In the genomic region with DNA sequence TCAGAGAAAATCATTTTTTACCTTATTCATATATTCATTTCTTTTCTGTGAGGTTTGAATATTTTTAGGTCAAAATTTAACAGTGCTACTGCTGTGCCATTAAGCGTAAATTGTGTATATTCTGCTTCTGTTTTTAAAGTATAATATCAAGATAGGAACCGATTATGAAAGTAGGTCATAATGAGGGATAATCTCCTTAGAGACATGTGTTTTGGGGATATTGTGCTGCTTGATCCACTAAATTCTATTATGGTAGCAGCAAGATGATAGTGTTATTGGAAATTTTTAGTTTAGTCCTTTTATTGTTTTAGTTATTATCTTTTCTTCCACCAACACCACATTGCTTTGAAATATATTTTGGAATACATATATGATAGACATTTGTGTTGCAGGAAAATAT, we compare ENCODE assay signal across 26 cellular contexts.
"Had no signal": no experiment of that assay in that cellular context is flagged by ENCODE, and none has a peak within 500 bp of the region (broad histone marks: within the 10 kb centered on the region; RNA-seq: fewer than 3 reads in every experiment).

No MANE protein-coding gene starts in this region.

- H3K4me3 ChIP-seq: stomach, suprapubic skin, testis, thoracic aorta, thyroid gland, tibial artery, tibial nerve, transverse colon, upper lobe of left lung, upper lobe of right lung, uterus, vagina had no signal

- ATAC-seq: stimulated activated effector memory CD8-positive, alpha-beta T cell treated with anti-CD3 and anti-CD28 coated beads, Interleukin-12 subunit alpha, Interleukin-12 subunit beta, amount 100 ng/mL, for 72 hours; stimulated activated memory B cell treated with anti-CD40 and anti-IgM and Interleukin-4, amounts not matched to agents 10 μg/mL and 1 μg/mL and 100 μg/mL, for 72 hours; stimulated activated naive B cell treated with anti-CD40 and anti-IgM and Interleukin-4, amounts not matched to agents 10 μg/mL and 1 μg/mL and 100 μg/mL, for 72 hours; stimulated activated naive CD8-positive, alpha-beta T cell treated with anti-CD3 and anti-CD28 coated beads, Interleukin-15, amount 100 ng/mL, for 72 hours; upper lobe of right lung had no signal

- H3K27me3 ChIP-seq: stomach, suprapubic skin, testis, thyroid gland, tibial artery, tibial nerve, transverse colon, upper lobe of left lung, upper lobe of right lung, uterus, vagina had no signal

- H3K9me3 ChIP-seq: suprapubic skin, testis, thoracic aorta, thyroid gland, tibial artery, transverse colon, upper lobe of left lung, upper lobe of right lung, uterus, vagina had no signal

- DNase-seq: stimulated activated CD4-positive, alpha-beta T cell treated with anti-CD3 and anti-CD28 coated beads, Interleukin-2, amount 100 ng/mL, for 48 hours; stimulated activated CD4-positive, alpha-beta T cell treated with anti-CD3 and anti-CD28 coated beads, Interleukin-4, amount 100 ng/mL, for 1 hour; stimulated activated CD4-positive, alpha-beta T cell treated with anti-CD3 and anti-CD28 coated beads, Interleukin-4, amount 100 ng/mL, for 24 hours; stimulated activated CD4-positive, alpha-beta T cell treated with anti-CD3 and anti-CD28 coated beads, Interleukin-4, amount 100 ng/mL, for 4 hours; stimulated activated CD8-positive, alpha-beta memory T cell treated with anti-CD3 and anti-CD28 coated beads, Interleukin-4, amount 100 ng/mL, for 48 hours; stimulated activated naive B cell treated with anti-CD40 and anti-IgM and Interleukin-4, amounts not matched to agents 10 μg/mL and 1 μg/mL and 100 μg/mL, for 72 hours; stimulated activated naive CD4-positive, alpha-beta T cell; stimulated activated naive CD4-positive, alpha-beta T cell treated with Interleukin-2 at 50 U/mL for 16 hours; stimulated activated naive CD8-positive, alpha-beta T cell treated with anti-CD3 and anti-CD28 coated beads, Interleukin-15, amount 100 ng/mL, for 72 hours; stomach; substantia nigra; testis; thyroid gland; tibial artery; transverse colon; trophoblast cell; upper lobe of left lung; upper lobe of right lung; uterus had no signal

- H3K27ac ChIP-seq: stomach, suprapubic skin, testis, thoracic aorta, thyroid gland, tibial artery, tibial nerve, transverse colon, upper lobe of left lung, upper lobe of right lung, uterus, vagina had no signal

- H3K4me1 ChIP-seq: stomach, suprapubic skin, testis, thyroid gland, tibial artery, tibial nerve, transverse colon, upper lobe of left lung, upper lobe of right lung, uterus, vagina had no signal

- FAIRE-seq: urothelium cell line had no signal

- H3K36me3 ChIP-seq: stomach, suprapubic skin, thoracic aorta, thyroid gland, tibial artery, tibial nerve, transverse colon, upper lobe of left lung, upper lobe of right lung, uterus, vagina had no signal
